In genomic region chr14:74508292-74508731, GRCh38 we compare ENCODE assay signal across 11 cellular contexts. TPM values are rescaled to one million over a fixed set of nuclear protein-coding genes. Genes with fewer than 3 reads are reported as not detected.
A peak's percentile ranks its signal among the peaks of the same experiment; 100 is the strongest.
DNase-seq lines count a peak whose midpoint lies in the region; ATAC-seq and TF ChIP-seq lines count a peak whose summit lies in the region.
"Had no signal": no experiment of that assay in that cellular context is flagged by ENCODE, and none has a peak within 500 bp of the region (broad histone marks: within the 10 kb centered on the region; RNA-seq: fewer than 3 reads in every experiment).

No MANE protein-coding gene starts in this region.

- H3K27ac ChIP-seq in CD4-positive, alpha-beta T cell (ENCODE audit: low read depth, low read length), result no peak overlapping the region
- no peak overlapping the region for H3K27ac ChIP-seq in Karpas-422 (ENCODE audit: low read length)
- H3K27ac ChIP-seq: colonic mucosa had no signal

- H3K9me3 ChIP-seq in CD4-positive, alpha-beta T cell (ENCODE audit: control insufficient read depth, low read length), result no peaks in the 10 kb centered on the region
- H3K9me3 ChIP-seq in Karpas-422 (ENCODE audit: low read length), result no peaks in the 10 kb centered on the region
- H3K9me3 ChIP-seq: colonic mucosa had no signal

- peaks cover 14% of the 10 kb centered on the region for H3K27me3 Mint-ChIP-seq in CD4-positive, alpha-beta T cell

- peaks cover 24% of the 10 kb centered on the region for H3K4me1 ChIP-seq in Karpas-422 (ENCODE audit: low read length)
- H3K4me1 ChIP-seq: colonic mucosa had no signal

- no peaks in the 10 kb centered on the region for H3K9me2 ChIP-seq in Karpas-422 (replicated peaks; ENCODE audit: insufficient read depth, low read length)

- no peak overlapping the region for H3K27ac Mint-ChIP-seq in CD4-positive, alpha-beta T cell

- H3K9me3 Mint-ChIP-seq in CD4-positive, alpha-beta T cell, result no peaks in the 10 kb centered on the region

- DNase-seq in 8988T, result peak; percentile 60
- DNase-seq in GM10266 (ENCODE audit: extremely low spot score), result no peak
- peak; percentile 51 for DNase-seq in RPMI8226
- DNase-seq in foreskin fibroblast, result peak in 1 of 2 donors; percentile 29
- no peak for DNase-seq in CD4-positive, alpha-beta T cell
- DNase-seq in Karpas-422, result no peak
- no peak for DNase-seq in epidermal melanocyte (ENCODE audit: insufficient read length, low spot score)
- DNase-seq: activated CD4-positive, alpha-beta T cell treated with anti-CD3 and anti-CD28 coated beads, Interleukin-2, amount 50 U/mL, for 4 hours; colonic mucosa; EL had no signal

- no peaks in the 10 kb centered on the region for H3K27me3 ChIP-seq in CD4-positive, alpha-beta T cell (ENCODE audit: control insufficient read depth, insufficient read depth, low read length)
- no peaks in the 10 kb centered on the region for H3K27me3 ChIP-seq in Karpas-422 (ENCODE audit: low read length)
- H3K27me3 ChIP-seq: colonic mucosa had no signal

- peak; percentile 8 for TF ChIP-seq CTCF in GM10266 (IDR thresholded peaks at IDR 0.05; ENCODE audit: control insufficient read depth, insufficient read depth, low read depth, missing control alignments)
- TF ChIP-seq CTCF in foreskin fibroblast (IDR thresholded peaks at IDR 0.05; ENCODE audit: low read depth, low read length), result peak; percentile 52
- no peak for TF ChIP-seq CTCF in CD4-positive, alpha-beta T cell (IDR thresholded peaks at IDR 0.05)

- H3K36me3 ChIP-seq in Karpas-422 (ENCODE audit: insufficient read depth, low read length), result no peaks in the 10 kb centered on the region
- H3K36me3 ChIP-seq: colonic mucosa had no signal

- H4K20me1 ChIP-seq in Karpas-422 (ENCODE audit: insufficient read depth, low read depth, low read length), result no peaks in the 10 kb centered on the region

- H3K36me3 Mint-ChIP-seq in CD4-positive, alpha-beta T cell (ENCODE audit: low read depth), result no peaks in the 10 kb centered on the region

- CTCF ChIA-PET in CD4-positive, alpha-beta T cell (lab: Charles Lee), result no interaction called here

- no peak for ATAC-seq in CD4-positive, alpha-beta T cell (ENCODE audit: poor library complexity)
- ATAC-seq in GM18861 (IDR thresholded peaks at IDR 0.05; ENCODE audit: unreplicated experiment), result no peak

- H3K4me3 ChIP-seq in foreskin fibroblast (ENCODE audit: low read depth in 1 of 2, low read length in 2 of 2) (no peak overlapping the region), Karpas-422 (ENCODE audit: low read length) (no peak overlapping the region)
- H3K4me3 ChIP-seq: colonic mucosa had no signal

- H3K4me2 ChIP-seq in Karpas-422 (ENCODE audit: low read depth, low read length, poor library complexity, severe bottlenecking), result no peak overlapping the region

- H2AFZ ChIP-seq in Karpas-422 (ENCODE audit: low read length), result no peak overlapping the region

- intact Hi-C loops in CD4-positive, alpha-beta T cell (cut with DNase I, micrococcal nuclease), result no loop called here

- H3K79me2 ChIP-seq in Karpas-422 (ENCODE audit: low read length), result no peaks in the 10 kb centered on the region

- no peak overlapping the region for H3K4me3 Mint-ChIP-seq in CD4-positive, alpha-beta T cell

- no peaks in the 10 kb centered on the region for H3K4me1 Mint-ChIP-seq in CD4-positive, alpha-beta T cell (ENCODE audit: low read depth)

- H3K9ac ChIP-seq in Karpas-422 (ENCODE audit: low read length), result no peak overlapping the region

- POLR2A ChIA-PET in CD4-positive, alpha-beta T cell (lab: Charles Lee), result no interaction called here

RNA-seq across cellular contexts. Expression of gene ISCA2, which starts 14.7 kb away (rescaled TPM):
- total RNA-seq in CD4-positive, alpha-beta T cell, result 10 to 100 TPM; 22.5 to 23.7 TPM
- total RNA-seq in Karpas-422 (2014; rRNA removed; shearing (Covaris generic); ENCODE audit: low replicate concordance), result 25.7 and 40.0 TPM in 2 replicates

RNA-seq across cellular contexts. Expression of gene NPC2, which starts 15.2 kb away (rescaled TPM):
- total RNA-seq in CD4-positive, alpha-beta T cell, result 10 to 100 TPM; 32.5 to 36.8 TPM
- 113 and 120 TPM in 2 replicates for total RNA-seq in Karpas-422 (2014; rRNA removed; shearing (Covaris generic); ENCODE audit: low replicate concordance)

Comparison
In these comparisons a context has a peak if more than half of its experiments do, and no peak if none do; other contexts are left out.
1. DNase-seq: peak in 8988T (single experiment) and RPMI8226 (single experiment); none in GM10266 (single experiment), CD4-positive, alpha-beta T cell (0 of 10), Karpas-422 (single experiment) and epidermal melanocyte (single experiment).